In the genomic region with DNA sequence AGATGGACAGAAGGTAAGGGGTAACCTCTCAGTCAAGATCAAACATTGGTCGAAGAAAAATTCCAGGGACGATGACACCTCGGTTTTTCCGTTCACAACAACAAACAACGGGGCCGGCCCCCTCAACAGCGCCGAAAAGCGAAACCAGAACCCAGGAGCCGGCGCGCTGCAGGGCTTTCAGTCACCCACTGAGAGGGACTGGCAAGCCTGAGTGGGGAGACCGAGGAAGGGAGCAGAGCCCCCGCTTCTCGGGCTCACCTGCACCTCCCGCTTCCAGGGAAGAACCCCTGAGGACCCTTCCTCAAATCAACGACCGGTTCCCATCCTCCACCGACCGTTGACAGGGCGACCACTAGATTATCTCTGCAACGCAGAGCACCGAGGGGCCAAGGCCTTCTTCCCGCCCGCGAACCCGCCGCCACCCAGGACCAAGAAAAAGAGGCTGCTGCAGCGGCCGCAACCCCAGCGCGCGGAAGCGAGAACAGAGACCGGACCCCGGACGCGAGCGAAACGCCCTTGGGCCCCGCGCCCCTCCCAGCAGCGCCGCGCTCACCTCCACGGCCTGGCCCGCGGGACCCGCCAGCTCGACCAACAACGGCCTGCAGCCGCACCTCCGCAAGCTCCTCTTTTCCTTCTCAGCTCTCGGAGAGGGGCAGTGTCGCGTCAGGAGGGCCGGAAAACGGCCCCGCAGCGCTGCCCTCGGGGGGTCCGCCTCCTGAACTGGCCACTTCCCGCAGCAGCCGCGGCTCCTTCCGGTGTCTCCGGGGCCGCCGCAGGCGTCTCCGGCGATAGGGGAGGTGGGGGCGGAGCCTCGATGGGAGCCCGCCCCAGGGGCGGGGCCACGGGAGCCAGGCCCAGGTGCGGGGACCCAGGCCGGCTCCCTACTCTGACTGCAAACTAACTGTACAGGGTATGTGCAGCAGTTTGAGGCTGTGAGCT, we compare ENCODE assay signal across 1 cellular context.
TF ChIP-seq lines count a peak whose summit lies in the region.

A gene (minus strand): TSS at position 763 of the 939 bp plus-strand sequence. CDS start 18,155 bp downstream, outside the sequence.

TF ChIP-seq in HepG2, 621 proteins besides CTCF, POLR2A, EP300 and RAD21 (continued from another document and continues in another):
- TF ChIP-seq, protein P1, sequence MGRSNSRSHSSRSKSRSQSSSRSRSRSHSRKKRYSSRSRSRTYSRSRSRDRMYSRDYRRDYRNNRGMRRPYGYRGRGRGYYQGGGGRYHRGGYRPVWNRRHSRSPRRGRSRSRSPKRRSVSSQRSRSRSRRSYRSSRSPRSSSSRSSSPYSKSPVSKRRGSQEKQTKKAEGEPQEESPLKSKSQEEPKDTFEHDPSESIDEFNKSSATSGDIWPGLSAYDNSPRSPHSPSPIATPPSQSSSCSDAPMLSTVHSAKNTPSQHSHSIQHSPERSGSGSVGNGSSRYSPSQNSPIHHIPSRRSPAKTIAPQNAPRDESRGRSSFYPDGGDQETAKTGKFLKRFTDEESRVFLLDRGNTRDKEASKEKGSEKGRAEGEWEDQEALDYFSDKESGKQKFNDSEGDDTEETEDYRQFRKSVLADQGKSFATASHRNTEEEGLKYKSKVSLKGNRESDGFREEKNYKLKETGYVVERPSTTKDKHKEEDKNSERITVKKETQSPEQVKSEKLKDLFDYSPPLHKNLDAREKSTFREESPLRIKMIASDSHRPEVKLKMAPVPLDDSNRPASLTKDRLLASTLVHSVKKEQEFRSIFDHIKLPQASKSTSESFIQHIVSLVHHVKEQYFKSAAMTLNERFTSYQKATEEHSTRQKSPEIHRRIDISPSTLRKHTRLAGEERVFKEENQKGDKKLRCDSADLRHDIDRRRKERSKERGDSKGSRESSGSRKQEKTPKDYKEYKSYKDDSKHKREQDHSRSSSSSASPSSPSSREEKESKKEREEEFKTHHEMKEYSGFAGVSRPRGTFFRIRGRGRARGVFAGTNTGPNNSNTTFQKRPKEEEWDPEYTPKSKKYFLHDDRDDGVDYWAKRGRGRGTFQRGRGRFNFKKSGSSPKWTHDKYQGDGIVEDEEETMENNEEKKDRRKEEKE (IDR thresholded peaks at IDR 0.05): no peak
- TF ChIP-seq, protein P2, sequence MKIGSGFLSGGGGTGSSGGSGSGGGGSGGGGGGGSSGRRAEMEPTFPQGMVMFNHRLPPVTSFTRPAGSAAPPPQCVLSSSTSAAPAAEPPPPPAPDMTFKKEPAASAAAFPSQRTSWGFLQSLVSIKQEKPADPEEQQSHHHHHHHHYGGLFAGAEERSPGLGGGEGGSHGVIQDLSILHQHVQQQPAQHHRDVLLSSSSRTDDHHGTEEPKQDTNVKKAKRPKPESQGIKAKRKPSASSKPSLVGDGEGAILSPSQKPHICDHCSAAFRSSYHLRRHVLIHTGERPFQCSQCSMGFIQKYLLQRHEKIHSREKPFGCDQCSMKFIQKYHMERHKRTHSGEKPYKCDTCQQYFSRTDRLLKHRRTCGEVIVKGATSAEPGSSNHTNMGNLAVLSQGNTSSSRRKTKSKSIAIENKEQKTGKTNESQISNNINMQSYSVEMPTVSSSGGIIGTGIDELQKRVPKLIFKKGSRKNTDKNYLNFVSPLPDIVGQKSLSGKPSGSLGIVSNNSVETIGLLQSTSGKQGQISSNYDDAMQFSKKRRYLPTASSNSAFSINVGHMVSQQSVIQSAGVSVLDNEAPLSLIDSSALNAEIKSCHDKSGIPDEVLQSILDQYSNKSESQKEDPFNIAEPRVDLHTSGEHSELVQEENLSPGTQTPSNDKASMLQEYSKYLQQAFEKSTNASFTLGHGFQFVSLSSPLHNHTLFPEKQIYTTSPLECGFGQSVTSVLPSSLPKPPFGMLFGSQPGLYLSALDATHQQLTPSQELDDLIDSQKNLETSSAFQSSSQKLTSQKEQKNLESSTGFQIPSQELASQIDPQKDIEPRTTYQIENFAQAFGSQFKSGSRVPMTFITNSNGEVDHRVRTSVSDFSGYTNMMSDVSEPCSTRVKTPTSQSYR (CRISPR knock-in tag; IDR thresholded peaks at IDR 0.05; ENCODE audit: borderline replicate concordance): 0 out of 2 replicates have a peak, but pooled peaks have one; percentile 7
- TF ChIP-seq SNAPC2 (CRISPR knock-in tag; IDR thresholded peaks at IDR 0.05): no peak
- TF ChIP-seq, protein P3, sequence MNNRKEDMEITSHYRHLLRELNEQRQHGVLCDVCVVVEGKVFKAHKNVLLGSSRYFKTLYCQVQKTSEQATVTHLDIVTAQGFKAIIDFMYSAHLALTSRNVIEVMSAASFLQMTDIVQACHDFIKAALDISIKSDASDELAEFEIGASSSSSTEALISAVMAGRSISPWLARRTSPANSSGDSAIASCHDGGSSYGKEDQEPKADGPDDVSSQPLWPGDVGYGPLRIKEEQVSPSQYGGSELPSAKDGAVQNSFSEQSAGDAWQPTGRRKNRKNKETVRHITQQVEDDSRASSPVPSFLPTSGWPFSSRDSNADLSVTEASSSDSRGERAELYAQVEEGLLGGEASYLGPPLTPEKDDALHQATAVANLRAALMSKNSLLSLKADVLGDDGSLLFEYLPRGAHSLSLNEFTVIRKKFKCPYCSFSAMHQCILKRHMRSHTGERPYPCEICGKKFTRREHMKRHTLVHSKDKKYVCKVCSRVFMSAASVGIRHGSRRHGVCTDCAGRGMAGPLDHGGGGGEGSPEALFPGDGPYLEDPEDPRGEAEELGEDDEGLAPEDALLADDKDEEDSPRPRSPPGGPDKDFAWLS (CRISPR knock-in tag; IDR thresholded peaks at IDR 0.05; ENCODE audit: borderline replicate concordance): 0 out of 2 replicates have a peak, but pooled peaks have one; percentile 54
- TF ChIP-seq SRSF1 (optimal IDR thresholded peaks at IDR 0.05; ENCODE audit: low read depth, low read length): peak; percentile 94
- TF ChIP-seq, protein P4, sequence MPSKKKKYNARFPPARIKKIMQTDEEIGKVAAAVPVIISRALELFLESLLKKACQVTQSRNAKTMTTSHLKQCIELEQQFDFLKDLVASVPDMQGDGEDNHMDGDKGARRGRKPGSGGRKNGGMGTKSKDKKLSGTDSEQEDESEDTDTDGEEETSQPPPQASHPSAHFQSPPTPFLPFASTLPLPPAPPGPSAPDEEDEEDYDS (CRISPR knock-in tag; IDR thresholded peaks at IDR 0.05): peak; percentile 70
- no peak for TF ChIP-seq ZNF652 (CRISPR knock-in tag; IDR thresholded peaks at IDR 0.05; ENCODE audit: borderline replicate concordance, low read depth)
- no peak for TF ChIP-seq ZNF382 (CRISPR knock-in tag; IDR thresholded peaks at IDR 0.05; ENCODE audit: borderline replicate concordance)
- TF ChIP-seq MTF1 (CRISPR knock-in tag; IDR thresholded peaks at IDR 0.05): peak; percentile 44; the same call in 1 of the 2 replicates
- no peak for TF ChIP-seq EZH2 (conservative IDR thresholded peaks at IDR 0.05; ENCODE audit: low read depth, low read length)
- peak; percentile 48; the same call in 1 of the 2 replicates for TF ChIP-seq TMF1 (CRISPR knock-in tag; IDR thresholded peaks at IDR 0.05; ENCODE audit: low read depth)
- TF ChIP-seq AGO2 (optimal IDR thresholded peaks at IDR 0.05; ENCODE audit: low read depth, low read length): peak; percentile 74
- TF ChIP-seq, protein P5, sequence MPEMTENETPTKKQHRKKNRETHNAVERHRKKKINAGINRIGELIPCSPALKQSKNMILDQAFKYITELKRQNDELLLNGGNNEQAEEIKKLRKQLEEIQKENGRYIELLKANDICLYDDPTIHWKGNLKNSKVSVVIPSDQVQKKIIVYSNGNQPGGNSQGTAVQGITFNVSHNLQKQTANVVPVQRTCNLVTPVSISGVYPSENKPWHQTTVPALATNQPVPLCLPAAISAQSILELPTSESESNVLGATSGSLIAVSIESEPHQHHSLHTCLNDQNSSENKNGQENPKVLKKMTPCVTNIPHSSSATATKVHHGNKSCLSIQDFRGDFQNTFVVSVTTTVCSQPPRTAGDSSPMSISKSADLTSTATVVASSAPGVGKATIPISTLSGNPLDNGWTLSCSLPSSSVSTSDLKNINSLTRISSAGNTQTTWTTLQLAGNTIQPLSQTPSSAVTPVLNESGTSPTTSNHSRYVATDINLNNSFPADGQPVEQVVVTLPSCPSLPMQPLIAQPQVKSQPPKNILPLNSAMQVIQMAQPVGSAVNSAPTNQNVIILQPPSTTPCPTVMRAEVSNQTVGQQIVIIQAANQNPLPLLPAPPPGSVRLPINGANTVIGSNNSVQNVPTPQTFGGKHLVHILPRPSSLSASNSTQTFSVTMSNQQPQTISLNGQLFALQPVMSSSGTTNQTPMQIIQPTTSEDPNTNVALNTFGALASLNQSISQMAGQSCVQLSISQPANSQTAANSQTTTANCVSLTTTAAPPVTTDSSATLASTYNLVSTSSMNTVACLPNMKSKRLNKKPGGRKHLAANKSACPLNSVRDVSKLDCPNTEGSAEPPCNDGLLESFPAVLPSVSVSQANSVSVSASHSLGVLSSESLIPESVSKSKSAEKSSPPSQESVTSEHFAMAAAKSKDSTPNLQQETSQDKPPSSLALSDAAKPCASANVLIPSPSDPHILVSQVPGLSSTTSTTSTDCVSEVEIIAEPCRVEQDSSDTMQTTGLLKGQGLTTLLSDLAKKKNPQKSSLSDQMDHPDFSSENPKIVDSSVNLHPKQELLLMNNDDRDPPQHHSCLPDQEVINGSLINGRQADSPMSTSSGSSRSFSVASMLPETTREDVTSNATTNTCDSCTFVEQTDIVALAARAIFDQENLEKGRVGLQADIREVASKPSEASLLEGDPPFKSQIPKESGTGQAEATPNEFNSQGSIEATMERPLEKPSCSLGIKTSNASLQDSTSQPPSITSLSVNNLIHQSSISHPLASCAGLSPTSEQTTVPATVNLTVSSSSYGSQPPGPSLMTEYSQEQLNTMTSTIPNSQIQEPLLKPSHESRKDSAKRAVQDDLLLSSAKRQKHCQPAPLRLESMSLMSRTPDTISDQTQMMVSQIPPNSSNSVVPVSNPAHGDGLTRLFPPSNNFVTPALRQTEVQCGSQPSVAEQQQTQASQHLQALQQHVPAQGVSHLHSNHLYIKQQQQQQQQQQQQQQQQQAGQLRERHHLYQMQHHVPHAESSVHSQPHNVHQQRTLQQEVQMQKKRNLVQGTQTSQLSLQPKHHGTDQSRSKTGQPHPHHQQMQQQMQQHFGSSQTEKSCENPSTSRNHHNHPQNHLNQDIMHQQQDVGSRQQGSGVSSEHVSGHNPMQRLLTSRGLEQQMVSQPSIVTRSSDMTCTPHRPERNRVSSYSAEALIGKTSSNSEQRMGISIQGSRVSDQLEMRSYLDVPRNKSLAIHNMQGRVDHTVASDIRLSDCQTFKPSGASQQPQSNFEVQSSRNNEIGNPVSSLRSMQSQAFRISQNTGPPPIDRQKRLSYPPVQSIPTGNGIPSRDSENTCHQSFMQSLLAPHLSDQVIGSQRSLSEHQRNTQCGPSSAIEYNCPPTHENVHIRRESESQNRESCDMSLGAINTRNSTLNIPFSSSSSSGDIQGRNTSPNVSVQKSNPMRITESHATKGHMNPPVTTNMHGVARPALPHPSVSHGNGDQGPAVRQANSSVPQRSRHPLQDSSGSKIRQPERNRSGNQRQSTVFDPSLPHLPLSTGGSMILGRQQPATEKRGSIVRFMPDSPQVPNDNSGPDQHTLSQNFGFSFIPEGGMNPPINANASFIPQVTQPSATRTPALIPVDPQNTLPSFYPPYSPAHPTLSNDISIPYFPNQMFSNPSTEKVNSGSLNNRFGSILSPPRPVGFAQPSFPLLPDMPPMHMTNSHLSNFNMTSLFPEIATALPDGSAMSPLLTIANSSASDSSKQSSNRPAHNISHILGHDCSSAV (CRISPR knock-in tag; IDR thresholded peaks at IDR 0.05; ENCODE audit: borderline replicate concordance): no peak
- TF ChIP-seq SCMH1 (CRISPR knock-in tag; IDR thresholded peaks at IDR 0.05; ENCODE audit: borderline replicate concordance): no peak
- TF ChIP-seq JUND (CRISPR knock-in tag; IDR thresholded peaks at IDR 0.05): no peak
- no peak for TF ChIP-seq ZNF138 (CRISPR knock-in tag; IDR thresholded peaks at IDR 0.05; ENCODE audit: low read depth)
- TF ChIP-seq BRD4 (CRISPR knock-in tag; IDR thresholded peaks at IDR 0.05): peak; percentile 66; the same call in 1 of the 2 replicates
- peak; percentile 77; the same call in 1 of the 2 replicates for TF ChIP-seq ZMYM4 (CRISPR knock-in tag; IDR thresholded peaks at IDR 0.05)
- TF ChIP-seq ARID2 (CRISPR knock-in tag; IDR thresholded peaks at IDR 0.05; ENCODE audit: borderline replicate concordance): peak; percentile 75; the same call in 1 of the 2 replicates
- no peak for TF ChIP-seq ZNF615 (CRISPR knock-in tag; IDR thresholded peaks at IDR 0.05; ENCODE audit: borderline replicate concordance)
- peak; percentile 37; the same call in 1 of the 2 replicates for TF ChIP-seq MIER3 (CRISPR knock-in tag; IDR thresholded peaks at IDR 0.05; ENCODE audit: borderline replicate concordance)
- TF ChIP-seq, protein P6, sequence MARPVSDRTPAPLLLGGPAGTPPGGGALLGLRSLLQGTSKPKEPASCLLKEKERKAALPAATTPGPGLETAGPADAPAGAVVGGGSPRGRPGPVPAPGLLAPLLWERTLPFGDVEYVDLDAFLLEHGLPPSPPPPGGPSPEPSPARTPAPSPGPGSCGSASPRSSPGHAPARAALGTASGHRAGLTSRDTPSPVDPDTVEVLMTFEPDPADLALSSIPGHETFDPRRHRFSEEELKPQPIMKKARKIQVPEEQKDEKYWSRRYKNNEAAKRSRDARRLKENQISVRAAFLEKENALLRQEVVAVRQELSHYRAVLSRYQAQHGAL (CRISPR knock-in tag; IDR thresholded peaks at IDR 0.05; ENCODE audit: not compliant biosample characterization): peak; percentile 37
- TF ChIP-seq NR3C1 (CRISPR knock-in tag; IDR thresholded peaks at IDR 0.05): no peak
- peak; percentile 52; the same call in 1 of the 2 replicates for TF ChIP-seq ZNF792 (CRISPR knock-in tag; IDR thresholded peaks at IDR 0.05)
- TF ChIP-seq, protein P7, sequence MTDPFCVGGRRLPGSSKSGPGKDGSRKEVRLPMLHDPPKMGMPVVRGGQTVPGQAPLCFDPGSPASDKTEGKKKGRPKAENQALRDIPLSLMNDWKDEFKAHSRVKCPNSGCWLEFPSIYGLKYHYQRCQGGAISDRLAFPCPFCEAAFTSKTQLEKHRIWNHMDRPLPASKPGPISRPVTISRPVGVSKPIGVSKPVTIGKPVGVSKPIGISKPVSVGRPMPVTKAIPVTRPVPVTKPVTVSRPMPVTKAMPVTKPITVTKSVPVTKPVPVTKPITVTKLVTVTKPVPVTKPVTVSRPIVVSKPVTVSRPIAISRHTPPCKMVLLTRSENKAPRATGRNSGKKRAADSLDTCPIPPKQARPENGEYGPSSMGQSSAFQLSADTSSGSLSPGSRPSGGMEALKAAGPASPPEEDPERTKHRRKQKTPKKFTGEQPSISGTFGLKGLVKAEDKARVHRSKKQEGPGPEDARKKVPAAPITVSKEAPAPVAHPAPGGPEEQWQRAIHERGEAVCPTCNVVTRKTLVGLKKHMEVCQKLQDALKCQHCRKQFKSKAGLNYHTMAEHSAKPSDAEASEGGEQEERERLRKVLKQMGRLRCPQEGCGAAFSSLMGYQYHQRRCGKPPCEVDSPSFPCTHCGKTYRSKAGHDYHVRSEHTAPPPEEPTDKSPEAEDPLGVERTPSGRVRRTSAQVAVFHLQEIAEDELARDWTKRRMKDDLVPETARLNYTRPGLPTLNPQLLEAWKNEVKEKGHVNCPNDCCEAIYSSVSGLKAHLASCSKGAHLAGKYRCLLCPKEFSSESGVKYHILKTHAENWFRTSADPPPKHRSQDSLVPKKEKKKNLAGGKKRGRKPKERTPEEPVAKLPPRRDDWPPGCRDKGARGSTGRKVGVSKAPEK (CRISPR knock-in tag; IDR thresholded peaks at IDR 0.05; ENCODE audit: borderline replicate concordance): no peak
- TF ChIP-seq, protein P8, sequence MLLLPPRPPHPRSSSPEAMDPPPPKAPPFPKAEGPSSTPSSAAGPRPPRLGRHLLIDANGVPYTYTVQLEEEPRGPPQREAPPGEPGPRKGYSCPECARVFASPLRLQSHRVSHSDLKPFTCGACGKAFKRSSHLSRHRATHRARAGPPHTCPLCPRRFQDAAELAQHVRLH (CRISPR knock-in tag; IDR thresholded peaks at IDR 0.05; ENCODE audit: borderline replicate concordance, low read depth): peak; percentile 59; the same call in 1 of the 2 replicates
- no peak for TF ChIP-seq NFE2 (CRISPR knock-in tag; IDR thresholded peaks at IDR 0.05)
- no peak for TF ChIP-seq HMG20A (CRISPR knock-in tag; IDR thresholded peaks at IDR 0.05; ENCODE audit: borderline replicate concordance)
- no peak for TF ChIP-seq MBNL3 (CRISPR knock-in tag; conservative IDR thresholded peaks at IDR 0.05)
- no peak for TF ChIP-seq HCFC1 (IDR thresholded peaks at IDR 0.05; ENCODE audit: low read depth, low read length)
- no peak for TF ChIP-seq AKAP8 (CRISPR knock-in tag; IDR thresholded peaks at IDR 0.05)
- TF ChIP-seq REPIN1 (CRISPR knock-in tag; IDR thresholded peaks at IDR 0.05; ENCODE audit: borderline replicate concordance, low read depth): no peak
